In the genomic region with DNA sequence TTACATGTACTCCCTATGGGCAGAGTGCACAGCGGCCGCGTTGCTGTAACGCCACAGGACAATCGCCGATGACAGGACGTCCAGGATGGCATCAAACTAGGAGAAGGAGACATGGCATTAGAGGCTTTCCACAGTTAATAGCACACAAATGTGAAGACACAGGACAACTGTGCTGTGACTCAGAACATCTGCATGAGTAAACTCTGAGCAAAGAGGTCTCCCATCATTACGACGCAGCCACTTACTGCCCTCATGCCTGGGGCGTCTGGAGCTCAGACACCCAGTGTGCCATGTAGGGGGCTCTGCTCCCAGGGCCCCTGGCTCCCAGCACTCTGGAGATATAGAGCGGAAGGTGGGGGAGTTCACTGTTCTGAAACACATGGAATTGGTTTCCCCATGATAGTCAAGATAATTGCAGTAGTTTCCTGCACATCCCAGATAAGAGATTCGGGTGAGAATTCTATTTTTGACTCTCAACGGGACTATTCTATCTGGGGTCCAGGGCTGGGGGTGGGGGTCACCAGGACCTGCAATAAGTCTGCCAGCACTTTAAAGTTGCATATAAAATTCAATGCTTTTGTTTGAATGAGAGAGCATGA, we compare ENCODE assay signal across 24 cellular contexts.
"Had no signal": no experiment of that assay in that cellular context is flagged by ENCODE, and none has a peak within 500 bp of the region (broad histone marks: within the 10 kb centered on the region; RNA-seq: fewer than 3 reads in every experiment).

No MANE protein-coding gene starts in this region.

- H3K27me3 ChIP-seq: adrenal gland, breast epithelium had no signal

- H3K4me3 ChIP-seq: adrenal gland, breast epithelium, PC-9 had no signal

- DNase-seq: activated CD4-positive, alpha-beta T cell treated with anti-CD3 and anti-CD28 coated beads for 4 hours; activated CD8-positive, alpha-beta memory T cell treated with anti-CD3 and anti-CD28 coated beads, Interleukin-2, amount 50 U/mL, for 4 hours; activated CD8-positive, alpha-beta T cell treated with anti-CD3 and anti-CD28 coated beads for 36 hours; activated naive CD4-positive, alpha-beta T cell treated with anti-CD3 and anti-CD28 coated beads, Interleukin-2, amount 50 U/mL, for 16 hours; activated naive CD8-positive, alpha-beta T cell treated with anti-CD3 and anti-CD28 coated beads, Interleukin-2, amount 10 ng/mL, durations not matched to agents 7 days and 5 days; activated T-cell treated with anti-CD3 and anti-CD28 coated beads, Interleukin-2, amount 50 U/mL, for 72 hours; adrenal gland; anterior cingulate cortex; central memory CD4-positive, alpha-beta T cell; cortex of kidney; NCI-H1092; NCI-H1417; NCI-H1930; NCI-H2107; NCI-H2171 treated with DMSO at 0.1 percent for 48 hours; NCI-H226; NCI-H526 treated with DMSO at 0.1 percent for 48 hours; NCI-H82; NK-92 treated with Interleukin-12 subunit alpha and Interleukin-12 subunit beta, amount 100 ng/mL, for 24 hours; PC-9; SIG-M5; T-helper 1 cell had no signal

- H3K9me3 ChIP-seq: adrenal gland, breast epithelium had no signal

- H3K4me2 ChIP-seq: PC-9 had no signal

- H3K36me3 ChIP-seq: adrenal gland, breast epithelium had no signal

- H3K27ac ChIP-seq: adrenal gland, breast epithelium, PC-9 had no signal

- H3K4me1 ChIP-seq: adrenal gland, breast epithelium had no signal

- ATAC-seq: activated CD4-positive, CD25-positive, alpha-beta regulatory T cell treated with anti-CD3 and anti-CD28 coated beads, Interleukin-2, amount 50 U/mL, for 24 hours; activated CD8-positive, alpha-beta T cell treated with anti-CD3 and anti-CD28 coated beads for 36 hours; activated T-cell treated with anti-CD3 and anti-CD28 coated beads, Interleukin-2, amount 50 U/mL, for 72 hours had no signal

- H2AFZ ChIP-seq: PC-9 had no signal
